ENCODE assay signal across 37 cellular contexts in genomic region chr7:151431768-151432311, GRCh38. TPM values are rescaled to one million over a fixed set of nuclear protein-coding genes. Genes with fewer than 3 reads are reported as not detected.
"Had no signal": no experiment of that assay in that cellular context is flagged by ENCODE, and none has a peak within 500 bp of the region (broad histone marks: within the 10 kb centered on the region; RNA-seq: fewer than 3 reads in every experiment).

No MANE protein-coding gene starts in this region.

- H3K27me3 Mint-ChIP-seq: activated CD8-positive, alpha-beta T cell treated with anti-CD3 and anti-CD28 coated beads for 36 hours; activated naive CD8-positive, alpha-beta T cell treated with anti-CD3 and anti-CD28 coated beads for 36 hours; activated T-helper 17 cell treated with anti-CD3 and anti-CD28 coated beads, Interleukin-2, amount 50 U/mL, for 72 hours; naive thymus-derived CD8-positive, alpha-beta T cell; stimulated activated naive CD8-positive, alpha-beta T cell treated with anti-CD3 and anti-CD28 coated beads, Interleukin-15, Interleukin-2, amounts not matched to agents 100 ng/mL and 50 ng/mL, for 24 hours; type B pancreatic cell had no signal

- H3K27ac ChIP-seq: adrenal gland, body of pancreas, cardiac muscle cell, colonic mucosa, epithelial cell of prostate, esophagus squamous epithelium, right lobe of liver, thoracic aorta, vagina, WERI-Rb-1 had no signal

- H3K27ac Mint-ChIP-seq: progenitor cell of endocrine pancreas; stimulated activated naive CD8-positive, alpha-beta T cell treated with anti-CD3 and anti-CD28 coated beads, Interleukin-15, Interleukin-2, amounts not matched to agents 100 ng/mL and 50 ng/mL, for 24 hours; type B pancreatic cell had no signal

- H3K9me3 Mint-ChIP-seq: activated CD8-positive, alpha-beta T cell treated with anti-CD3 and anti-CD28 coated beads for 36 hours; activated naive CD8-positive, alpha-beta T cell treated with anti-CD3 and anti-CD28 coated beads for 36 hours; activated T-cell treated with anti-CD3 and anti-CD28 coated beads, Interleukin-2, amount 50 U/mL, for 4 hours; activated T-helper 17 cell treated with anti-CD3 and anti-CD28 coated beads, Interleukin-2, amount 50 U/mL, for 72 hours; naive thymus-derived CD8-positive, alpha-beta T cell; stimulated activated effector memory CD8-positive, alpha-beta T cell treated with anti-CD3 and anti-CD28 coated beads, Interleukin-12 subunit alpha, Interleukin-12 subunit beta, amount 100 ng/mL, for 72 hours; stimulated activated naive CD8-positive, alpha-beta T cell treated with anti-CD3 and anti-CD28 coated beads, Interleukin-15, Interleukin-2, amounts not matched to agents 100 ng/mL and 50 ng/mL, for 24 hours; type B pancreatic cell had no signal

- H3K4me1 ChIP-seq: colonic mucosa, right lobe of liver had no signal

- ATAC-seq: activated CD4-positive, CD25-positive, alpha-beta regulatory T cell treated with anti-CD3 and anti-CD28 coated beads, Interleukin-2, amount 50 U/mL, for 24 hours; activated T-cell treated with anti-CD3 and anti-CD28 coated beads, Interleukin-2, amount 50 U/mL, for 4 hours; activated T-helper 17 cell treated with anti-CD3 and anti-CD28 coated beads, Interleukin-2, amount 50 U/mL, for 72 hours; body of pancreas; left cardiac atrium; left ventricle myocardium superior; naive thymus-derived CD8-positive, alpha-beta T cell; right lobe of liver; stimulated activated effector memory CD8-positive, alpha-beta T cell treated with anti-CD3 and anti-CD28 coated beads, Interleukin-12 subunit alpha, Interleukin-12 subunit beta, amount 100 ng/mL, for 72 hours had no signal

- H3K36me3 ChIP-seq: adrenal gland, cardiac muscle cell, colonic mucosa, esophagus squamous epithelium, right lobe of liver, thoracic aorta, vagina, WERI-Rb-1 had no signal

- H3K36me3 Mint-ChIP-seq: activated naive CD8-positive, alpha-beta T cell treated with anti-CD3 and anti-CD28 coated beads for 36 hours; naive thymus-derived CD8-positive, alpha-beta T cell; stimulated activated effector memory CD8-positive, alpha-beta T cell treated with anti-CD3 and anti-CD28 coated beads, Interleukin-12 subunit alpha, Interleukin-12 subunit beta, amount 100 ng/mL, for 72 hours; type B pancreatic cell had no signal

- H3K4me3 ChIP-seq: adrenal gland, body of pancreas, cardiac muscle cell, colonic mucosa, esophagus squamous epithelium, right lobe of liver, skin epidermis, thoracic aorta, vagina had no signal

- H3K4me3 Mint-ChIP-seq: activated naive CD8-positive, alpha-beta T cell treated with anti-CD3 and anti-CD28 coated beads for 36 hours; activated T-cell treated with anti-CD3 and anti-CD28 coated beads, Interleukin-2, amount 50 U/mL, for 4 hours; stimulated activated naive CD8-positive, alpha-beta T cell treated with anti-CD3 and anti-CD28 coated beads, Interleukin-15, Interleukin-2, amounts not matched to agents 100 ng/mL and 50 ng/mL, for 24 hours; type B pancreatic cell had no signal

- H3K27me3 ChIP-seq: adrenal gland, body of pancreas, cardiac muscle cell, colonic mucosa, right lobe of liver, vagina had no signal

- DNase-seq: activated CD4-positive, alpha-beta T cell treated with anti-CD3 and anti-CD28 coated beads for 48 hours; activated CD8-positive, alpha-beta T cell treated with anti-CD3 and anti-CD28 coated beads for 36 hours; activated naive CD4-positive, alpha-beta T cell; activated naive CD8-positive, alpha-beta T cell treated with anti-CD3 and anti-CD28 coated beads for 36 hours; activated T-cell treated with anti-CD3 and anti-CD28 coated beads, Interleukin-2, amount 50 U/mL, for 4 hours; adrenal gland; body of pancreas; cerebellar nuclear complex; colonic mucosa; effector CD8-positive, alpha-beta T cell; esophagus squamous epithelium; foreskin melanocyte; head of caudate nucleus; hippocampal formation; left cardiac atrium; left ventricle myocardium superior; mammary epithelial cell; naive thymus-derived CD8-positive, alpha-beta T cell; right lobe of liver; stimulated activated CD4-positive, alpha-beta T cell treated with anti-CD3 and anti-CD28 coated beads, Interleukin-4, amount 100 ng/mL, for 24 hours; T-helper 1 cell; WERI-Rb-1 had no signal

- H3K9me3 ChIP-seq: adrenal gland, body of pancreas, colonic mucosa, esophagus squamous epithelium, right lobe of liver, thoracic aorta, vagina had no signal

RNA-seq across cellular contexts. Expression of gene CRYGN, which starts 8.1 kb away (rescaled TPM):
- total RNA-seq: activated T-cell treated with anti-CD3 and anti-CD28 coated beads, Interleukin-2, amount 50 U/mL, for 4 hours; activated T-helper 17 cell treated with anti-CD3 and anti-CD28 coated beads, Interleukin-2, amount 50 U/mL, for 72 hours; body of pancreas; colonic mucosa; dermis microvascular lymphatic vessel endothelial cell; left ventricle myocardium superior; mammary epithelial cell; osteocyte; renal cortical epithelial cell; right lobe of liver; vagina had no signal
- polyA plus RNA-seq: keratinocyte, mammary epithelial cell had no signal

RNA-seq across cellular contexts. Expression of gene WDR86, which starts 22.0 kb away (rescaled TPM):
- total RNA-seq: activated naive CD8-positive, alpha-beta T cell treated with anti-CD3 and anti-CD28 coated beads for 36 hours; dermis microvascular lymphatic vessel endothelial cell; osteocyte had no signal
- polyA plus RNA-seq: keratinocyte, mammary epithelial cell had no signal
